1 cellular context compared by ENCODE assay signal in genomic region chr18:67463829-67464228, GRCh38.
TF ChIP-seq lines count a peak whose summit lies in the region.

No MANE protein-coding gene starts in this region.

TF ChIP-seq in H1, 55 proteins besides CTCF, POLR2A, EP300 and RAD21:
- TF ChIP-seq SIN3A (conservative IDR thresholded peaks at IDR 0.05 in 1 of 2, IDR thresholded peaks at IDR 0.05 in 1 of 2; ENCODE audit: low read depth in 1 of 2, low read length in 2 of 2) (no peak), GTF2F1 (IDR thresholded peaks at IDR 0.05; ENCODE audit: borderline replicate concordance, low read depth, low read length) (no peak), SUZ12 (IDR thresholded peaks at IDR 0.05; ENCODE audit: low read length) (no peak), KDM5A (IDR thresholded peaks at IDR 0.05; ENCODE audit: low read length) (no peak), POLR2AphosphoS5 (IDR thresholded peaks at IDR 0.05; ENCODE audit: low read depth, low read length) (no peak), CTBP2 (IDR thresholded peaks at IDR 0.05; ENCODE audit: borderline replicate concordance, insufficient read depth, insufficient read length, low read length) (no peak), BRCA1 (IDR thresholded peaks at IDR 0.05; ENCODE audit: low read depth, low read length) (no peak), BACH1 (IDR thresholded peaks at IDR 0.05; ENCODE audit: low read length) (no peak), EZH2 (IDR thresholded peaks at IDR 0.05; ENCODE audit: low read depth, low read length, severe bottlenecking) (no peak), RBBP5 (IDR thresholded peaks at IDR 0.05; ENCODE audit: borderline replicate concordance, low read depth, low read length) (no peak), RNF2 (IDR thresholded peaks at IDR 0.05; ENCODE audit: borderline replicate concordance, low read depth, low read length, missing control alignments, poor library complexity, severe bottlenecking) (no peak), JUN (IDR thresholded peaks at IDR 0.05; ENCODE audit: low read depth, low read length) (no peak), SP2 (IDR thresholded peaks at IDR 0.05; ENCODE audit: low read length) (no peak), GABPA (IDR thresholded peaks at IDR 0.05; ENCODE audit: borderline replicate concordance, insufficient read depth, low read length) (no peak), RFX5 (IDR thresholded peaks at IDR 0.05; ENCODE audit: borderline replicate concordance, low read depth, low read length) (no peak), TEAD4 (IDR thresholded peaks at IDR 0.05; ENCODE audit: low read depth, low read length) (no peak), SIX5 (IDR thresholded peaks at IDR 0.05; ENCODE audit: low read depth, low read length) (no peak)
